In the genomic region with DNA sequence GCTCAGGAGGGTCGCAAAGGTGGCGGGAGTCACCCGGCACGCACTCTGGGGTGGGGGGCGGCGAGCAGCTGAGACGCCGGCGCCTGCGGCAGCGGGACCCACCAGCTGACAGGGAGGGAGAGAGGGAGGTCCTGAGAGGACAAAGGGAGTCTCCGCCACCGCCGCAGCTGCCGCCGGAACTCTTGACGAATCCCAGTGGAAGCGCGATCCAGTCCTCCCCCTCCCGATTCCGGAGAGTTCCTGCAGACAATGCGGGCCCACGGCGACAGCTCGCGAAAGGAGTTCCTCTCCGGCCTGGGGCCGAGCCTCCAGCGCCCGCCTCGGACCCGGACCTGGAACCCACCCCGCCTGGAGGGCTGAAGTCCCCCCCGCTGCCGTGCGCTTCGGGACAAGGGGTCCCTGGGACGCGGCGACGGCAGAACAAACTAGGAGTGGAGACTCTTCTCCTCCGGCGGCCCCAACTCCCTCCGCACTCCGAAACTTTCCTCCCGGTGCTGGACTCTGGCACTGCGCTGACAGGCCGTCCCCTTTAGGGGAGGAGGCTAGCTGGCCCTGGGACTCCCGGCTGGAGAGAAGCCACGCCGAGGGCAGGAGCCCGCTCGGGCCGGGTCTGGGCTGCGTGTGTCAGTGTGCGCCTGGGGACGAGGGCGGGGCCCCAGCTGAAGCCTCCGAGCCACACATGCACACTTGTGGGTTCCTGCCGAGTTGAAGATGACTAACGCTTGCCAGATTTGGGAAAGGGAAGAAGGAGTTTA, we compare ENCODE assay signal across 8 cellular contexts. TPM values are rescaled to one million over a fixed set of nuclear protein-coding genes. Genes with fewer than 3 reads are reported as not detected.
DNase-seq lines count a peak whose midpoint lies in the region; ATAC-seq and TF ChIP-seq lines count a peak whose summit lies in the region.

ANTXR2 (minus strand) TSS at position 623 of the 755 bp plus-strand sequence. CDS start 669 bp downstream, outside the sequence.

- ATAC-seq in HG03064 (IDR thresholded peaks at IDR 0.05; ENCODE audit: low read depth, unreplicated experiment) = peak; percentile 58

- peak; percentile 81 for DNase-seq in AG04449 (ENCODE audit: low read depth, low spot score)
- DNase-seq in NCI-H510A treated with DMSO at 0.1 percent for 48 hours (lab: John Stamatoyannopoulos, UW) = peak; percentile 58
- DNase-seq in activated CD4-positive, alpha-beta T cell treated with anti-CD3 and anti-CD28 coated beads, Interleukin-2, amount 50 U/mL, for 4 hours = peak; percentile 62 to 63
- DNase-seq in ecto neural progenitor cell (ENCODE audit: low spot score) = peak; percentile 91
- DNase-seq in lower leg skin (ENCODE audit: low spot score in 2 of 2) = peak; percentile 87 to 98
- peak in 2 of 3 donors; percentile 43 to 50 for DNase-seq in stimulated activated CD4-positive, alpha-beta T cell treated with anti-CD3 and anti-CD28 coated beads, TNF-alpha, amount 100 ng/mL, for 1 hour (ENCODE audit: low read depth in 3 of 3, low spot score in 1 of 3)

- 0% methylated on average over 27 to 39 of the region's 61 CpGs for WGBS in lower leg skin, 2 donors

- TF ChIP-seq POLR2A in GM18526 (IDR thresholded peaks at IDR 0.05; ENCODE audit: extremely low read depth, insufficient read length) (peak; percentile 35), lower leg skin (IDR thresholded peaks at IDR 0.05) (no peak)

- TF ChIP-seq CTCF in AG04449 (IDR thresholded peaks at IDR 0.05; ENCODE audit: insufficient read depth, low read length, missing control alignments) = no peak
- TF ChIP-seq CTCF in lower leg skin (IDR thresholded peaks at IDR 0.05) = no peak

- POLR2A ChIA-PET in AG04449 (lab: Yijun Ruan, JAX) = interaction anchor here (0.6 to 1.9 kb wide), 9 partner anchors 10 to 193 kb away, joined by 3 to 10 read pairs (median 3); partner anchors contain the start of gene FGF5

- H3K4me3 ChIP-seq in AG04449 (ENCODE audit: low read depth, low read length) (peak within 1 kb of the TSS; percentile 82), lower leg skin (ENCODE audit: low read depth, poor library complexity, severe bottlenecking) (peak within 1 kb of the TSS; percentile 79)

- intact Hi-C loops in lower leg skin (cut with DNase I; ENCODE audit: low total_unique reads) = no loop called here

- CTCF ChIA-PET in AG04449 (lab: Yijun Ruan, JAX) = interaction anchor here (1.2 to 3.4 kb wide), 6 partner anchors 14 to 155 kb away, joined by 3 to 19 read pairs (median 4); no protein-coding TSS in a partner anchor

RNA-seq across cellular contexts. Expression of gene ANTXR2, which starts in this region (rescaled TPM):
- 10 to 100 TPM; 14.4 to 25.2 (median 19.6) TPM for total RNA-seq in lower leg skin

Comparison
In these comparisons a context has a peak if more than half of its experiments do, and no peak if none do; other contexts are left out.
1. Peak in every context shown above with its lines: DNase-seq, ATAC-seq and H3K4me3 ChIP-seq.